In genomic region chr5:10489810-10490426, GRCh38 we compare ENCODE assay signal across 9 cellular contexts. TPM values are rescaled to one million over a fixed set of nuclear protein-coding genes. Genes with fewer than 3 reads are reported as not detected.
DNase-seq lines count a peak whose midpoint lies in the region; ATAC-seq and TF ChIP-seq lines count a peak whose summit lies in the region.
"Had no signal": no experiment of that assay in that cellular context is flagged by ENCODE, and none has a peak within 500 bp of the region (broad histone marks: within the 10 kb centered on the region; RNA-seq: fewer than 3 reads in every experiment).

No MANE protein-coding gene starts in this region.

- H3K4me3 Mint-ChIP-seq in CD8-positive, alpha-beta T cell, result no peak overlapping the region
- peak overlapping the region; percentile 38 for H3K4me3 Mint-ChIP-seq in activated CD8-positive, alpha-beta T cell treated with anti-CD3 and anti-CD28 coated beads, Interleukin-2, amount 10 ng/mL, durations not matched to agents 7 days and 5 days
- H3K4me3 Mint-ChIP-seq in mesothelial cell of epicardium, result no peak overlapping the region
- H3K4me3 Mint-ChIP-seq: neural crest cell had no signal

- peaks cover 7% of the 10 kb centered on the region for H3K4me1 ChIP-seq in CD8-positive, alpha-beta T cell (ENCODE audit: insufficient read depth, low read length)

- H3K4me1 Mint-ChIP-seq in CD8-positive, alpha-beta T cell (ENCODE audit: low read depth), result peaks cover 12% of the 10 kb centered on the region
- H3K4me1 Mint-ChIP-seq in activated CD8-positive, alpha-beta T cell treated with anti-CD3 and anti-CD28 coated beads, Interleukin-2, amount 10 ng/mL, durations not matched to agents 7 days and 5 days (ENCODE audit: low read depth), result peaks cover 35% of the 10 kb centered on the region
- H3K4me1 Mint-ChIP-seq in mesothelial cell of epicardium, result peaks cover 7% of the 10 kb centered on the region

- no peak overlapping the region for H3K27ac Mint-ChIP-seq in CD8-positive, alpha-beta T cell
- peak overlapping the region; percentile 70 for H3K27ac Mint-ChIP-seq in activated CD8-positive, alpha-beta T cell treated with anti-CD3 and anti-CD28 coated beads, Interleukin-2, amount 10 ng/mL, durations not matched to agents 7 days and 5 days
- no peak overlapping the region for H3K27ac Mint-ChIP-seq in mesothelial cell of epicardium

- no peak overlapping the region for H3K4me3 ChIP-seq in CD8-positive, alpha-beta T cell (ENCODE audit: low read depth, low read length)
- H3K4me3 ChIP-seq in H7 (ENCODE audit: insufficient read depth, low read depth, low read length), result no peak overlapping the region

- no peaks in the 10 kb centered on the region for H3K9me3 ChIP-seq in CD8-positive, alpha-beta T cell (ENCODE audit: low read length)

- CTCF ChIA-PET in CD8-positive, alpha-beta T cell (lab: Charles Lee), result interaction anchor here (1.1 to 1.2 kb wide), 2 partner anchors 9 to 11 kb away, joined by 3 read pairs; no protein-coding TSS in a partner anchor
- CTCF ChIA-PET in activated CD8-positive, alpha-beta T cell treated with anti-CD3 and anti-CD28 coated beads, Interleukin-2, amount 10 ng/mL, durations not matched to agents 7 days and 5 days (lab: Charles Lee), result interaction anchor here (0.9 to 3.5 kb wide), 10 partner anchors 12 to 144 kb away, joined by 3 to 22 read pairs (median 4); partner anchors contain the start of gene ROPN1L

- H3K27me3 Mint-ChIP-seq in CD8-positive, alpha-beta T cell (ENCODE audit: low read depth), result no peaks in the 10 kb centered on the region
- H3K27me3 Mint-ChIP-seq in activated CD8-positive, alpha-beta T cell treated with anti-CD3 and anti-CD28 coated beads, Interleukin-2, amount 10 ng/mL, durations not matched to agents 7 days and 5 days (ENCODE audit: low read depth), result peaks cover 3% of the 10 kb centered on the region
- no peaks in the 10 kb centered on the region for H3K27me3 Mint-ChIP-seq in mesothelial cell of epicardium (ENCODE audit: low read depth)

- intact Hi-C loops in CD8-positive, alpha-beta T cell (cut with DNase I, micrococcal nuclease), result no loop called here

- H3K27ac ChIP-seq in CD8-positive, alpha-beta T cell (ENCODE audit: low read depth, low read length), result no peak overlapping the region

- ATAC-seq in CD8-positive, alpha-beta T cell, result peak; percentile 46
- ATAC-seq in GM19351 (IDR thresholded peaks at IDR 0.05; ENCODE audit: unreplicated experiment), result peak; percentile 92
- peak; percentile 95 for ATAC-seq in HG03432 (IDR thresholded peaks at IDR 0.05; ENCODE audit: unreplicated experiment)
- ATAC-seq in activated CD8-positive, alpha-beta T cell treated with anti-CD3 and anti-CD28 coated beads, Interleukin-2, amount 10 ng/mL, durations not matched to agents 7 days and 5 days, result peak; percentile 67

- POLR2A ChIA-PET in CD8-positive, alpha-beta T cell (lab: Charles Lee), result no interaction called here
- POLR2A ChIA-PET in activated CD8-positive, alpha-beta T cell treated with anti-CD3 and anti-CD28 coated beads, Interleukin-2, amount 10 ng/mL, durations not matched to agents 7 days and 5 days (lab: Charles Lee), result no interaction called here

- H3K9me3 Mint-ChIP-seq in CD8-positive, alpha-beta T cell, result peaks cover 9% of the 10 kb centered on the region
- peaks cover 10% of the 10 kb centered on the region for H3K9me3 Mint-ChIP-seq in activated CD8-positive, alpha-beta T cell treated with anti-CD3 and anti-CD28 coated beads, Interleukin-2, amount 10 ng/mL, durations not matched to agents 7 days and 5 days (ENCODE audit: insufficient read depth)
- peaks cover 13% of the 10 kb centered on the region for H3K9me3 Mint-ChIP-seq in mesothelial cell of epicardium

- H3K27me3 ChIP-seq in CD8-positive, alpha-beta T cell (ENCODE audit: insufficient read depth, low read length), result no peaks in the 10 kb centered on the region
- peaks cover 8% of the 10 kb centered on the region; the same call in 1 of the 2 replicates for H3K27me3 ChIP-seq in H7 (ENCODE audit: control insufficient read depth, insufficient read depth, low read length)

- no peaks in the 10 kb centered on the region for H3K36me3 Mint-ChIP-seq in CD8-positive, alpha-beta T cell
- H3K36me3 Mint-ChIP-seq in activated CD8-positive, alpha-beta T cell treated with anti-CD3 and anti-CD28 coated beads, Interleukin-2, amount 10 ng/mL, durations not matched to agents 7 days and 5 days (ENCODE audit: low read depth), result peaks cover 8% of the 10 kb centered on the region
- H3K36me3 Mint-ChIP-seq in mesothelial cell of epicardium, result peaks cover under 1% of the 10 kb centered on the region

- DNase-seq in CD8-positive, alpha-beta T cell, result peak in 3 of 7 experiments; percentile 8 to 49 (median 18)
- peak; percentile 49 for DNase-seq in activated CD8-positive, alpha-beta T cell treated with anti-CD3 and anti-CD28 coated beads, Interleukin-2, amount 10 ng/mL, durations not matched to agents 7 days and 5 days
- no peak for DNase-seq in mesothelial cell of epicardium (ENCODE audit: low spot score in 2 of 2, unreplicated experiment in 2 of 2)
- no peak for DNase-seq in NCI-H1694 (lab: John Stamatoyannopoulos, UW)
- DNase-seq in DMS153 (lab: John Stamatoyannopoulos, UW), result no peak
- no peak for DNase-seq in H7

- H3K36me3 ChIP-seq in CD8-positive, alpha-beta T cell (ENCODE audit: insufficient read depth, low read length), result no peaks in the 10 kb centered on the region
- no peaks in the 10 kb centered on the region for H3K36me3 ChIP-seq in H7 (replicated peaks; ENCODE audit: control insufficient read depth, insufficient read depth, low read length)

- no peak for TF ChIP-seq CTCF in CD8-positive, alpha-beta T cell (IDR thresholded peaks at IDR 0.05)
- TF ChIP-seq CTCF in mesothelial cell of epicardium (IDR thresholded peaks at IDR 0.05; ENCODE audit: unreplicated experiment), result no peak

RNA-seq across cellular contexts. Expression of gene ROPN1L, which starts 48.2 kb away (rescaled TPM):
- not detected for total RNA-seq in CD8-positive, alpha-beta T cell
- total RNA-seq in activated CD8-positive, alpha-beta T cell treated with anti-CD3 and anti-CD28 coated beads, Interleukin-2, amount 10 ng/mL, durations not matched to agents 7 days and 5 days, result 1 to 10 TPM; 1.4 to 2.2 TPM
- 0.23 to 0.45 TPM in 2 of 3 replicates, not detected in the other for total RNA-seq in mesothelial cell of epicardium
- 0.26 TPM in 1 of 2 replicates, not detected in the other for total RNA-seq in H7 (2014; rRNA removed; shearing (Covaris generic))
